In genomic region chr7:152884321-152884720, GRCh38 we compare ENCODE assay signal across 29 cellular contexts.
"Had no signal": no experiment of that assay in that cellular context is flagged by ENCODE, and none has a peak within 500 bp of the region (broad histone marks: within the 10 kb centered on the region; RNA-seq: fewer than 3 reads in every experiment).

No MANE protein-coding gene starts in this region.

- H3K9me3 Mint-ChIP-seq: activated CD4-positive, alpha-beta T cell treated with anti-CD3 and anti-CD28 coated beads, Interleukin-2, amount 10 ng/mL, durations not matched to agents 24 days and 14 days; activated naive CD4-positive, alpha-beta T cell treated with anti-CD3 and anti-CD28 coated beads, Interleukin-2, amount 50 U/mL, for 24 hours; activated T-cell treated with anti-CD3 and anti-CD28 coated beads, Interleukin-2, amount 50 U/mL, for 4 hours; central memory CD8-positive, alpha-beta T cell had no signal

- H3K27me3 ChIP-seq: ascending aorta, cardiac muscle cell, SJCRH30 had no signal

- DNase-seq: activated CD4-positive, alpha-beta T cell treated with anti-CD3 and anti-CD28 coated beads, Interleukin-2, amount 10 ng/mL, durations not matched to agents 24 days and 14 days; activated CD4-positive, alpha-beta T cell treated with anti-CD3 and anti-CD28 coated beads, Interleukin-2, amount 50 U/mL, for 4 hours; activated CD8-positive, alpha-beta T cell treated with anti-CD3 and anti-CD28 coated beads for 36 hours; activated gamma-delta T cell; activated naive CD4-positive, alpha-beta T cell treated with Interleukin-2 at 50 U/mL for 16 hours; activated naive CD8-positive, alpha-beta T cell treated with anti-CD3 and anti-CD28 coated beads, Interleukin-2, amount 10 ng/mL, durations not matched to agents 7 days and 5 days; activated T-cell treated with anti-CD3 and anti-CD28 coated beads for 4 hours; activated T-cell treated with anti-CD3 and anti-CD28 coated beads, Interleukin-2, amount 50 U/mL, for 4 hours; amygdala; Karpas-422; NCI-H1048; NCI-H1105 treated with DMSO at 0.1 percent for 48 hours; NCI-H1436; NCI-H1694; NCI-H1930; NCI-H2081 treated with DMSO at 0.1 percent for 48 hours; NCI-H226; NCI-H446 treated with DMSO at 0.1 percent for 48 hours; NCI-H524; NCI-H69; SHP77; SJCRH30; T1000 had no signal

- H3K4me1 ChIP-seq: ascending aorta, SJCRH30 had no signal

- H3K4me3 ChIP-seq: ascending aorta, cardiac muscle cell, SJCRH30, SK-N-MC had no signal

- H3K27ac ChIP-seq: ascending aorta, cardiac muscle cell, SJCRH30, SK-N-MC had no signal

- H3K9me3 ChIP-seq: SJCRH30 had no signal

- H3K36me3 ChIP-seq: ascending aorta, cardiac muscle cell, SJCRH30 had no signal

- ATAC-seq: activated CD8-positive, alpha-beta T cell treated with anti-CD3 and anti-CD28 coated beads for 36 hours; activated T-cell treated with anti-CD3 and anti-CD28 coated beads, Interleukin-2, amount 50 U/mL, for 4 hours; Panc1 had no signal

- H3K27ac Mint-ChIP-seq: activated CD4-positive, alpha-beta T cell treated with anti-CD3 and anti-CD28 coated beads, Interleukin-2, amount 10 ng/mL, durations not matched to agents 24 days and 14 days; activated CD8-positive, alpha-beta T cell treated with anti-CD3 and anti-CD28 coated beads for 36 hours; activated naive CD4-positive, alpha-beta T cell treated with anti-CD3 and anti-CD28 coated beads, Interleukin-2, amount 50 U/mL, for 24 hours had no signal

- H3K27me3 Mint-ChIP-seq: activated CD4-positive, alpha-beta T cell treated with anti-CD3 and anti-CD28 coated beads, Interleukin-2, amount 10 ng/mL, durations not matched to agents 24 days and 14 days; activated CD8-positive, alpha-beta T cell treated with anti-CD3 and anti-CD28 coated beads for 36 hours; activated naive CD4-positive, alpha-beta T cell treated with anti-CD3 and anti-CD28 coated beads, Interleukin-2, amount 50 U/mL, for 24 hours; activated naive CD8-positive, alpha-beta T cell treated with anti-CD3 and anti-CD28 coated beads, Interleukin-2, amount 10 ng/mL, durations not matched to agents 7 days and 5 days; central memory CD8-positive, alpha-beta T cell had no signal

- H3K4me1 Mint-ChIP-seq: activated CD4-positive, alpha-beta T cell treated with anti-CD3 and anti-CD28 coated beads, Interleukin-2, amount 10 ng/mL, durations not matched to agents 24 days and 14 days; activated naive CD4-positive, alpha-beta T cell treated with anti-CD3 and anti-CD28 coated beads, Interleukin-2, amount 50 U/mL, for 24 hours; activated naive CD8-positive, alpha-beta T cell treated with anti-CD3 and anti-CD28 coated beads, Interleukin-2, amount 10 ng/mL, durations not matched to agents 7 days and 5 days; central memory CD8-positive, alpha-beta T cell had no signal

- H3K4me3 Mint-ChIP-seq: activated CD4-positive, alpha-beta T cell treated with anti-CD3 and anti-CD28 coated beads, Interleukin-2, amount 10 ng/mL, durations not matched to agents 24 days and 14 days; activated CD8-positive, alpha-beta T cell treated with anti-CD3 and anti-CD28 coated beads for 36 hours; activated naive CD4-positive, alpha-beta T cell treated with anti-CD3 and anti-CD28 coated beads, Interleukin-2, amount 50 U/mL, for 24 hours; activated naive CD8-positive, alpha-beta T cell treated with anti-CD3 and anti-CD28 coated beads, Interleukin-2, amount 10 ng/mL, durations not matched to agents 7 days and 5 days; activated T-cell treated with anti-CD3 and anti-CD28 coated beads, Interleukin-2, amount 50 U/mL, for 4 hours; central memory CD8-positive, alpha-beta T cell had no signal

- H3K36me3 Mint-ChIP-seq: activated naive CD8-positive, alpha-beta T cell treated with anti-CD3 and anti-CD28 coated beads, Interleukin-2, amount 10 ng/mL, durations not matched to agents 7 days and 5 days had no signal
